24 cellular contexts compared by ENCODE assay signal in genomic region chr4:131721883-131722282, GRCh38.
"Had no signal": no experiment of that assay in that cellular context is flagged by ENCODE, and none has a peak within 500 bp of the region (broad histone marks: within the 10 kb centered on the region; RNA-seq: fewer than 3 reads in every experiment).

No MANE protein-coding gene starts in this region.

- H3K27me3 ChIP-seq: body of pancreas, breast epithelium, SJCRH30 had no signal

- H3K36me3 Mint-ChIP-seq: activated naive CD4-positive, alpha-beta T cell treated with anti-CD3 and anti-CD28 coated beads, Interleukin-2, amount 50 U/mL, for 24 hours had no signal

- DNase-seq: activated CD4-positive, alpha-beta T cell treated with anti-CD3 and anti-CD28 coated beads, Interleukin-2, amount 10 ng/mL, durations not matched to agents 7 days and 5 days; activated CD4-positive, alpha-beta T cell treated with anti-CD3 and anti-CD28 coated beads, Interleukin-2, amount 50 U/mL, for 48 hours; activated CD8-positive, alpha-beta T cell treated with anti-CD3 and anti-CD28 coated beads, Interleukin-2, amount 10 ng/mL, durations not matched to agents 7 days and 5 days; activated gamma-delta T cell; activated naive CD4-positive, alpha-beta T cell treated with Interleukin-2 at 50 U/mL for 16 hours; activated naive CD8-positive, alpha-beta T cell treated with anti-CD3 and anti-CD28 coated beads, Interleukin-2, amount 10 ng/mL, durations not matched to agents 7 days and 5 days; activated T-cell treated with anti-CD3 and anti-CD28 coated beads, Interleukin-2, amount 50 U/mL, for 24 hours; body of pancreas; NCI-H1105 treated with DMSO at 0.1 percent for 48 hours; NCI-H1436; NCI-H1694 treated with DMSO at 0.1 percent for 48 hours; NCI-H2029; NCI-H345; NCI-H510A; NCI-H526; NCI-H748 treated with DMSO at 0.1 percent for 48 hours; OCI-M1; Right ventricle myocardium superior; SJCRH30 had no signal

- H3K36me3 ChIP-seq: breast epithelium, SJCRH30 had no signal

- H3K9me3 ChIP-seq: body of pancreas, breast epithelium, SJCRH30 had no signal

- H3K4me1 ChIP-seq: body of pancreas, breast epithelium, SJCRH30 had no signal

- H3K4me2 ChIP-seq: KMS-11 had no signal

- H3K27me3 Mint-ChIP-seq: activated CD4-positive, alpha-beta T cell treated with anti-CD3 and anti-CD28 coated beads, Interleukin-2, amount 10 ng/mL, durations not matched to agents 7 days and 5 days; activated naive CD4-positive, alpha-beta T cell treated with anti-CD3 and anti-CD28 coated beads, Interleukin-2, amount 50 U/mL, for 24 hours; activated naive CD8-positive, alpha-beta T cell treated with anti-CD3 and anti-CD28 coated beads, Interleukin-2, amount 10 ng/mL, durations not matched to agents 7 days and 5 days; activated T-cell treated with anti-CD3 and anti-CD28 coated beads, Interleukin-2, amount 50 U/mL, for 24 hours had no signal

- H3K4me1 Mint-ChIP-seq: activated CD4-positive, alpha-beta T cell treated with anti-CD3 and anti-CD28 coated beads, Interleukin-2, amount 10 ng/mL, durations not matched to agents 7 days and 5 days; activated naive CD4-positive, alpha-beta T cell treated with anti-CD3 and anti-CD28 coated beads, Interleukin-2, amount 50 U/mL, for 24 hours; activated naive CD8-positive, alpha-beta T cell treated with anti-CD3 and anti-CD28 coated beads, Interleukin-2, amount 10 ng/mL, durations not matched to agents 7 days and 5 days had no signal

- H3K27ac Mint-ChIP-seq: activated CD4-positive, alpha-beta T cell treated with anti-CD3 and anti-CD28 coated beads, Interleukin-2, amount 10 ng/mL, durations not matched to agents 7 days and 5 days; activated CD8-positive, alpha-beta T cell treated with anti-CD3 and anti-CD28 coated beads, Interleukin-2, amount 10 ng/mL, durations not matched to agents 7 days and 5 days; activated naive CD4-positive, alpha-beta T cell treated with anti-CD3 and anti-CD28 coated beads, Interleukin-2, amount 50 U/mL, for 24 hours; activated naive CD8-positive, alpha-beta T cell treated with anti-CD3 and anti-CD28 coated beads, Interleukin-2, amount 10 ng/mL, durations not matched to agents 7 days and 5 days; activated T-cell treated with anti-CD3 and anti-CD28 coated beads, Interleukin-2, amount 50 U/mL, for 24 hours; activated T-helper 2 cell treated with anti-CD3 and anti-CD28 coated beads, Interferon-gamma antibody, Interleukin-2, Interleukin-4, amounts not matched to agents 10 μg/mL and 5 μg/mL and 100 μg/mL, durations not matched to agents 14 hours and 24 hours and 36 hours had no signal

- ATAC-seq: activated CD8-positive, alpha-beta T cell treated with anti-CD3 and anti-CD28 coated beads, Interleukin-2, amount 10 ng/mL, durations not matched to agents 7 days and 5 days; body of pancreas had no signal

- H3K4me3 Mint-ChIP-seq: activated CD4-positive, alpha-beta T cell treated with anti-CD3 and anti-CD28 coated beads, Interleukin-2, amount 10 ng/mL, durations not matched to agents 7 days and 5 days; activated CD8-positive, alpha-beta T cell treated with anti-CD3 and anti-CD28 coated beads, Interleukin-2, amount 10 ng/mL, durations not matched to agents 7 days and 5 days; activated naive CD4-positive, alpha-beta T cell treated with anti-CD3 and anti-CD28 coated beads, Interleukin-2, amount 50 U/mL, for 24 hours; activated naive CD8-positive, alpha-beta T cell treated with anti-CD3 and anti-CD28 coated beads, Interleukin-2, amount 10 ng/mL, durations not matched to agents 7 days and 5 days; activated T-cell treated with anti-CD3 and anti-CD28 coated beads, Interleukin-2, amount 50 U/mL, for 24 hours had no signal

- H3K9ac ChIP-seq: KMS-11 had no signal

- H3K4me3 ChIP-seq: body of pancreas, breast epithelium, SJCRH30, SK-N-MC had no signal

- H3K9me3 Mint-ChIP-seq: activated naive CD4-positive, alpha-beta T cell treated with anti-CD3 and anti-CD28 coated beads, Interleukin-2, amount 50 U/mL, for 24 hours; activated T-cell treated with anti-CD3 and anti-CD28 coated beads, Interleukin-2, amount 50 U/mL, for 24 hours had no signal

- H3K27ac ChIP-seq: body of pancreas, breast epithelium, KMS-11, SJCRH30, SK-N-MC had no signal
